ENCODE assay signal across 12 cellular contexts in the genomic region with DNA sequence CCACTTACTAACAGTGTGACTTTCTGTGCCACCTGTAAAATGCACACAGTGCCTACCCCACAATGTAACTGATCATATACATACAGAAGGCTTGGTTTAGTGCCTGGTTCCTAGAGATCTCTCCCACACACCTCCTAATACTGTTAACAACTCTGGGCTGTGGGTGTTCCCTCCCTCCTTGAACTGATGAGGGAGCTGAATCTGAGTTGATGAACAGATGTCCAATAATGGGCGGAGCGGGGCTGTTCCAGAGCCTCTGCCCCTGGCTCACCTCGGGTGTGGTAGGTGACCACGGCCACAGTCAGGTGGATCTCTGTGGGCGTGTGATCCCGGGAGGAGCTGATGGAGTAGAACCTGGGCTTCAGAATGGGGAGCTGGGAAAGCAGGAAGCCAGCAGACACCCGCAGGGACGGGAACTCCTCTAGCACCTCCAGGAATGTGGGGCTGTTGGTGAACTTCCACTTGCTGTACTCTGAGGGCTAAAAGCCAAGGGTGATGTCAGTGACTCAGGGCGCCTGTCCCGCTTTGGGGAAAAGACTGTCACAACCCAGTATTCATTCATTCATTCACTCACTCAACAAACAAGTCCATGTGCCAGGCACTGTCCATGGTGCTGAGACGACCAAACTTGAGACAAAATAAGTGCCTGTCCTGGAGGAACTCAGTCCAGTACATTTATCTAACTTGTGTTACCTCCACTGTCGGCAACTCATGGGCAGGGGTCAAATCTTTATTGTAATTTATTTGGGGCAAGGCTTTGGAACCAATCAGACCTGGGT. TPM values are rescaled to one million over a fixed set of nuclear protein-coding genes. Genes with fewer than 3 reads are reported as not detected.
DNase-seq lines count a peak whose midpoint lies in the region; ATAC-seq and TF ChIP-seq lines count a peak whose summit lies in the region.
"Had no signal": no experiment of that assay in that cellular context is flagged by ENCODE, and none has a peak within 500 bp of the region (broad histone marks: within the 10 kb centered on the region; RNA-seq: fewer than 3 reads in every experiment).

No MANE protein-coding gene starts in this region.

- no peak overlapping the region for H3K4me3 ChIP-seq in cardiac fibroblast (replicated peaks in 1 of 2; ENCODE audit: low read depth in 2 of 2, low read length in 2 of 2)

- DNase-seq in activated CD8-positive, alpha-beta memory T cell treated with anti-CD3 and anti-CD28 coated beads, Interleukin-2, amount 50 U/mL, for 48 hours = peak; percentile 60
- no peak for DNase-seq in activated CD8-positive, alpha-beta memory T cell treated with anti-CD3 and anti-CD28 coated beads, Interleukin-2, amount 50 U/mL, for 4 hours
- DNase-seq in NCI-H460 (ENCODE audit: extremely low read depth, low read depth) = peak; percentile 41
- DNase-seq in cardiac fibroblast (ENCODE audit: low read depth in 2 of 2) = peak; percentile 31 to 49
- DNase-seq in progenitor cell of endocrine pancreas (ENCODE audit: low spot score, unreplicated experiment) = peak; percentile 37
- no peak for DNase-seq in NCI-H774 (lab: John Stamatoyannopoulos, UW)
- no peak for DNase-seq in natural killer cell
- DNase-seq: activated T-cell treated with anti-CD3 and anti-CD28 coated beads, Interleukin-2, amount 50 U/mL, for 4 hours; effector CD4-positive, alpha-beta T cell had no signal

- no peak for ATAC-seq in natural killer cell
- ATAC-seq in HG03280 (IDR thresholded peaks at IDR 0.05; ENCODE audit: unreplicated experiment) = no peak
- ATAC-seq: activated T-cell treated with anti-CD3 and anti-CD28 coated beads, Interleukin-2, amount 50 U/mL, for 4 hours had no signal

- TF ChIP-seq CTCF in cardiac fibroblast (IDR thresholded peaks at IDR 0.05; ENCODE audit: low read depth, low read length) (no peak), progenitor cell of endocrine pancreas (IDR thresholded peaks at IDR 0.05; ENCODE audit: unreplicated experiment) (no peak), natural killer cell (IDR thresholded peaks at IDR 0.05) (no peak)

- H3K9me3 Mint-ChIP-seq in progenitor cell of endocrine pancreas (ENCODE audit: low read depth) (no peaks in the 10 kb centered on the region), natural killer cell (no peaks in the 10 kb centered on the region)
- H3K9me3 Mint-ChIP-seq: activated T-cell treated with anti-CD3 and anti-CD28 coated beads, Interleukin-2, amount 50 U/mL, for 4 hours had no signal

- intact Hi-C loops in natural killer cell (cut with micrococcal nuclease) = no loop called here

- H3K27ac Mint-ChIP-seq in progenitor cell of endocrine pancreas (no peak overlapping the region), natural killer cell (no peak overlapping the region)
- H3K27ac Mint-ChIP-seq: B cell had no signal

- H3K4me3 Mint-ChIP-seq in progenitor cell of endocrine pancreas (ENCODE audit: low read depth) (no peak overlapping the region), natural killer cell (no peak overlapping the region)
- H3K4me3 Mint-ChIP-seq: activated T-cell treated with anti-CD3 and anti-CD28 coated beads, Interleukin-2, amount 50 U/mL, for 4 hours; B cell had no signal

- peaks cover 17% of the 10 kb centered on the region for H3K27me3 Mint-ChIP-seq in progenitor cell of endocrine pancreas
- H3K27me3 Mint-ChIP-seq in natural killer cell (ENCODE audit: low read depth in 2 of 2) = peaks cover 0 to 3% of the 10 kb centered on the region in 2 donors

- no peaks in the 10 kb centered on the region for H3K4me1 Mint-ChIP-seq in progenitor cell of endocrine pancreas (ENCODE audit: low read depth)
- H3K4me1 Mint-ChIP-seq in natural killer cell = no peaks in the 10 kb centered on the region

- no peaks in the 10 kb centered on the region for H3K36me3 Mint-ChIP-seq in progenitor cell of endocrine pancreas (ENCODE audit: insufficient read depth)
- no peaks in the 10 kb centered on the region for H3K36me3 Mint-ChIP-seq in natural killer cell

RNA-seq across cellular contexts. Expression of a gene that starts 37.6 kb away (rescaled TPM):
- total RNA-seq in NCI-H460 (2014; rRNA removed; shearing (Covaris generic)) = not detected in 2 replicates
- polyA plus RNA-seq in NCI-H460 (2014; cell fraction: nucleus; rRNA removed) = 0.04 and 0.11 TPM in 2 replicates
- total RNA-seq in progenitor cell of endocrine pancreas (0.82 and 1.6 TPM in 2 replicates), natural killer cell (under 1 TPM in 2 of 3 donors, not detected in 1; 0.19 to 0.20 TPM)
- total RNA-seq: activated T-cell treated with anti-CD3 and anti-CD28 coated beads, Interleukin-2, amount 50 U/mL, for 4 hours had no signal
- polyA plus RNA-seq: keratinocyte had no signal

Comparison
In these comparisons a context has a peak if more than half of its experiments do, and no peak if none do; other contexts are left out.
1. DNase-seq: peak in activated CD8-positive, alpha-beta memory T cell treated with anti-CD3 and anti-CD28 coated beads, Interleukin-2, amount 50 U/mL, for 48 hours (single experiment), NCI-H460 (single experiment), cardiac fibroblast (2 of 2) and progenitor cell of endocrine pancreas (single experiment); none in activated CD8-positive, alpha-beta memory T cell treated with anti-CD3 and anti-CD28 coated beads, Interleukin-2, amount 50 U/mL, for 4 hours (single experiment), NCI-H774 (single experiment) and natural killer cell (single experiment).